19 cellular contexts compared by ENCODE assay signal in genomic region chr1:1035291-1035931, GRCh38. TPM values are rescaled to one million over a fixed set of nuclear protein-coding genes. Genes with fewer than 3 reads are reported as not detected.
"Had no signal": no experiment of that assay in that cellular context is flagged by ENCODE, and none has a peak within 500 bp of the region (broad histone marks: within the 10 kb centered on the region; RNA-seq: fewer than 3 reads in every experiment).

No MANE protein-coding gene starts in this region.

- H3K36me3 ChIP-seq: neutrophil, suprapubic skin had no signal

- DNase-seq: activated CD4-positive, alpha-beta T cell treated with anti-CD3 and anti-CD28 coated beads for 1 hour; activated CD4-positive, alpha-beta T cell treated with anti-CD3 and anti-CD28 coated beads, Interleukin-2, amount 50 U/mL, for 48 hours; erythroblast; left colon; stimulated activated CD4-positive, alpha-beta T cell treated with anti-CD3 and anti-CD28 coated beads, Interleukin-4, amount 100 ng/mL, for 1 hour; stimulated activated naive CD4-positive, alpha-beta T cell treated with Interleukin-2 at 50 U/mL for 16 hours; trophoblast cell had no signal

- H2AFZ ChIP-seq: parathyroid adenoma had no signal

- H3K79me2 ChIP-seq: parathyroid adenoma had no signal

- H3K4me3 Mint-ChIP-seq: activated naive CD8-positive, alpha-beta T cell had no signal

- H3K9me3 Mint-ChIP-seq: mesothelial cell of epicardium had no signal

- ATAC-seq: gastroesophageal sphincter, left colon had no signal

- H3K36me3 Mint-ChIP-seq: activated naive CD8-positive, alpha-beta T cell had no signal

- H3K27ac Mint-ChIP-seq: activated naive CD8-positive, alpha-beta T cell; mesothelial cell of epicardium had no signal

- H3K27ac ChIP-seq: gastroesophageal sphincter, neutrophil, parathyroid adenoma, suprapubic skin had no signal

- H3K9me3 ChIP-seq: gastroesophageal sphincter, neutrophil, suprapubic skin had no signal

- FAIRE-seq: bronchial epithelial cell, islet of Langerhans had no signal

- H3K9ac ChIP-seq: parathyroid adenoma had no signal

- H3K4me3 ChIP-seq: lung, suprapubic skin had no signal

RNA-seq across cellular contexts. Expression of gene RNF223, which starts 38.7 kb away (rescaled TPM):
- total RNA-seq: cerebellum; T-helper 1 cell treated with Interleukin-12 subunit alpha and Interleukin-12 subunit beta and Interleukin-4 antibody, amounts not matched to agents 30 ng/mL and 1 ng/mL, for 36 hours had no signal

RNA-seq across cellular contexts. Expression of gene PERM1, which starts 53.5 kb away (rescaled TPM):
- total RNA-seq: bronchial epithelial cell; dermis microvascular lymphatic vessel endothelial cell; T-helper 1 cell treated with Interleukin-12 subunit alpha and Interleukin-12 subunit beta and Interleukin-4 antibody, amounts not matched to agents 30 ng/mL and 1 ng/mL, for 36 hours had no signal
